In the genomic region with DNA sequence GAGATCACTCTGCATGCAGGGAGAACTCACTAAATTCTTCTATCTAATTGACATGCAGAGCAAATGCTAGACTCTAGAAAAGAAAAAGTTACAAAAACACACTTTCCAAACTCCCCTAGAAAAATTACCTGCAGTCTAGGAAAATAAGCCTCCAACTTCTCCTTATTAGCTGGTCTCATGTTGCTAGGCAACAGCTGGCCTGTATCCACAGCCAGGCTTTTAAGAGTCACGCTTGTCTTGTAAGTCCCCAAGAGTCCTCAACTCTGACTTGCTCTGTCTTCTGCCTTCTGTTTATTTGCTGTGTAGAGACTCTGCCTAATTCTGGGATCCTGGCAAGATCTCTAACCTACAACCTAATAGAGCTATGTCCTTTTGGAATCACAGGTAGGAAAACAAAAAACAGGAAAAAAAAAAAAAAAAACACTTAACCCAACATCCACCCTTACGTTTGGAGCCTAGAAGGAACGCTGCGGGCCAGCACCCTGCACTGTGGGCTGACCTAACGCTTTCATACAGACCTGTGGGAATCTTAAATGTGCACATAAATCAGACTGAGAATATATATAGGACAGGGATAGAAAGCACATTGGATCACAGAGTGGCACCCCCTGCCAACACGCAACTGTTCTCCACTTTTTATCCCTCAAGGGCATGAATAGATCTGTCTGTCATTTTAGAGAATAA, we compare ENCODE assay signal across 15 cellular contexts.
DNase-seq lines count a peak whose midpoint lies in the region; ATAC-seq, FAIRE-seq and TF ChIP-seq lines count a peak whose summit lies in the region.
"Had no signal": no experiment of that assay in that cellular context is flagged by ENCODE, and none has a peak within 500 bp of the region (broad histone marks: within the 10 kb centered on the region; RNA-seq: fewer than 3 reads in every experiment).

No MANE protein-coding gene starts in this region.

- no peak overlapping the region for H3K4me3 Mint-ChIP-seq in stimulated activated memory B cell treated with anti-CD40 and anti-IgM and Interleukin-4, amounts not matched to agents 10 μg/mL and 1 μg/mL and 100 μg/mL, for 72 hours
- H3K4me3 Mint-ChIP-seq: activated B cell treated with CpG ODN at 0.5 μM for 24 hours; T-helper 1 cell treated with Interleukin-12 subunit alpha and Interleukin-12 subunit beta and Interleukin-4 antibody, amounts not matched to agents 30 μg/mL and 1 μg/mL, for 36 hours had no signal

- 77 to 82% methylated on average over 6 of the region's 6 CpGs for WGBS in body of pancreas, 2 donors
- 80 to 87% methylated on average over 6 of the region's 6 CpGs for WGBS in pancreas, 2 donors

- no peaks in the 10 kb centered on the region for H3K36me3 Mint-ChIP-seq in stimulated activated memory B cell treated with anti-CD40 and anti-IgM and Interleukin-4, amounts not matched to agents 10 μg/mL and 1 μg/mL and 100 μg/mL, for 72 hours

- TF ChIP-seq CTCF in body of pancreas (IDR thresholded peaks at IDR 0.05): no peak
- no peak for TF ChIP-seq CTCF in ascending aorta (IDR thresholded peaks at IDR 0.05)
- no peak for TF ChIP-seq CTCF in pancreas (IDR thresholded peaks at IDR 0.05)

- peak overlapping the region; percentile 3 for H2AFZ ChIP-seq in neuron (ENCODE audit: low read depth, low read length)

- no peaks in the 10 kb centered on the region for H3K9me3 ChIP-seq in body of pancreas
- no peaks in the 10 kb centered on the region for H3K9me3 ChIP-seq in neuron (ENCODE audit: low read length)
- no peaks in the 10 kb centered on the region for H3K9me3 ChIP-seq in ascending aorta
- no peaks in the 10 kb centered on the region for H3K9me3 ChIP-seq in pancreas
- H3K9me3 ChIP-seq: psoas muscle, vagina had no signal

- intact Hi-C loops in body of pancreas (cut with DNase I): no loop called here
- intact Hi-C loops in ascending aorta (cut with DNase I): no loop called here
- intact Hi-C loops in pancreas (cut with DNase I): no loop called here

- FAIRE-seq in pancreas (lab: Jason Lieb, UNC): no peak

- peaks cover 3% of the 10 kb centered on the region for H3K27me3 Mint-ChIP-seq in stimulated activated memory B cell treated with anti-CD40 and anti-IgM and Interleukin-4, amounts not matched to agents 10 μg/mL and 1 μg/mL and 100 μg/mL, for 72 hours

- ATAC-seq in body of pancreas (no peak), pancreas (no peak)
- no peak for ATAC-seq in stimulated activated memory B cell treated with anti-CD40 and anti-IgM and Interleukin-4, amounts not matched to agents 10 μg/mL and 1 μg/mL and 100 μg/mL, for 72 hours
- ATAC-seq: left lobe of liver, psoas muscle had no signal

- H3K4me1 ChIP-seq in body of pancreas (no peaks in the 10 kb centered on the region), neuron (ENCODE audit: insufficient read depth, low read length) (peaks cover 16% of the 10 kb centered on the region), ascending aorta (no peaks in the 10 kb centered on the region), pancreas (no peaks in the 10 kb centered on the region)
- H3K4me1 ChIP-seq: psoas muscle, vagina had no signal

- no peak overlapping the region for H3K27ac Mint-ChIP-seq in stimulated activated memory B cell treated with anti-CD40 and anti-IgM and Interleukin-4, amounts not matched to agents 10 μg/mL and 1 μg/mL and 100 μg/mL, for 72 hours
- H3K27ac Mint-ChIP-seq: activated B cell treated with CpG ODN at 0.5 μM for 24 hours; T-helper 1 cell treated with Interleukin-12 subunit alpha and Interleukin-12 subunit beta and Interleukin-4 antibody, amounts not matched to agents 30 μg/mL and 1 μg/mL, for 36 hours had no signal

- no peak overlapping the region for H3K27ac ChIP-seq in body of pancreas
- H3K27ac ChIP-seq in ascending aorta: no peak overlapping the region
- no peak overlapping the region for H3K27ac ChIP-seq in pancreas
- H3K27ac ChIP-seq: HL-60, psoas muscle, vagina had no signal

- DNase-seq in DMS53 treated with DMSO at 0.1 percent for 48 hours (lab: John Stamatoyannopoulos, UW; ENCODE audit: unreplicated experiment) (peak; percentile 32), NCI-H1436 treated with DMSO at 0.1 percent for 48 hours (lab: John Stamatoyannopoulos, UW) (peak; percentile 32), body of pancreas (peak in 3 of 4 donors; percentile 3 to 15 (median 13)), GOT3 (lab: John Stamatoyannopoulos, UW) (no peak), ascending aorta (ENCODE audit: low spot score in 2 of 2) (no peak), pancreas (no peak)
- DNase-seq: activated B cell treated with CpG ODN at 0.5 μM for 24 hours, Calu3, psoas muscle had no signal

- TF ChIP-seq POLR2A in body of pancreas (IDR thresholded peaks at IDR 0.05): no peak

- H3K9me3 Mint-ChIP-seq in stimulated activated memory B cell treated with anti-CD40 and anti-IgM and Interleukin-4, amounts not matched to agents 10 μg/mL and 1 μg/mL and 100 μg/mL, for 72 hours: no peaks in the 10 kb centered on the region
- H3K9me3 Mint-ChIP-seq: activated B cell treated with CpG ODN at 0.5 μM for 24 hours; T-helper 1 cell treated with Interleukin-12 subunit alpha and Interleukin-12 subunit beta and Interleukin-4 antibody, amounts not matched to agents 30 μg/mL and 1 μg/mL, for 36 hours had no signal

- no peaks in the 10 kb centered on the region for H3K4me1 Mint-ChIP-seq in stimulated activated memory B cell treated with anti-CD40 and anti-IgM and Interleukin-4, amounts not matched to agents 10 μg/mL and 1 μg/mL and 100 μg/mL, for 72 hours
- H3K4me1 Mint-ChIP-seq: activated B cell treated with CpG ODN at 0.5 μM for 24 hours had no signal

- H3K4me3 ChIP-seq in body of pancreas: no peak overlapping the region
- peak overlapping the region; percentile 11 for H3K4me3 ChIP-seq in neuron (ENCODE audit: low read length)
- no peak overlapping the region for H3K4me3 ChIP-seq in ascending aorta
- H3K4me3 ChIP-seq in pancreas: no peak overlapping the region
- H3K4me3 ChIP-seq: psoas muscle, vagina had no signal

- H3K36me3 ChIP-seq in body of pancreas (replicated peaks in 1 of 2; ENCODE audit: insufficient read depth in 1 of 2, low read depth in 2 of 2): no peaks in the 10 kb centered on the region
- H3K36me3 ChIP-seq in neuron (ENCODE audit: insufficient read depth, low read length): no peaks in the 10 kb centered on the region
- H3K36me3 ChIP-seq in ascending aorta: no peaks in the 10 kb centered on the region
- H3K36me3 ChIP-seq in pancreas: no peaks in the 10 kb centered on the region
- H3K36me3 ChIP-seq: vagina had no signal

- H3K27me3 ChIP-seq in body of pancreas (no peaks in the 10 kb centered on the region), neuron (ENCODE audit: insufficient read depth, low read length) (no peaks in the 10 kb centered on the region), ascending aorta (no peaks in the 10 kb centered on the region), pancreas (peaks cover 0 to 4% (median 0%) of the 10 kb centered on the region in 4 donors)
- H3K27me3 ChIP-seq: vagina had no signal

Comparison
In these comparisons a context has a peak if more than half of its experiments do, and no peak if none do; other contexts are left out.
1. DNase-seq: peak in DMS53 treated with DMSO at 0.1 percent for 48 hours (single experiment), NCI-H1436 treated with DMSO at 0.1 percent for 48 hours (single experiment) and body of pancreas (3 of 4); none in GOT3 (single experiment), ascending aorta (0 of 2) and pancreas (0 of 6).